21 cellular contexts compared by ENCODE assay signal in the genomic region with DNA sequence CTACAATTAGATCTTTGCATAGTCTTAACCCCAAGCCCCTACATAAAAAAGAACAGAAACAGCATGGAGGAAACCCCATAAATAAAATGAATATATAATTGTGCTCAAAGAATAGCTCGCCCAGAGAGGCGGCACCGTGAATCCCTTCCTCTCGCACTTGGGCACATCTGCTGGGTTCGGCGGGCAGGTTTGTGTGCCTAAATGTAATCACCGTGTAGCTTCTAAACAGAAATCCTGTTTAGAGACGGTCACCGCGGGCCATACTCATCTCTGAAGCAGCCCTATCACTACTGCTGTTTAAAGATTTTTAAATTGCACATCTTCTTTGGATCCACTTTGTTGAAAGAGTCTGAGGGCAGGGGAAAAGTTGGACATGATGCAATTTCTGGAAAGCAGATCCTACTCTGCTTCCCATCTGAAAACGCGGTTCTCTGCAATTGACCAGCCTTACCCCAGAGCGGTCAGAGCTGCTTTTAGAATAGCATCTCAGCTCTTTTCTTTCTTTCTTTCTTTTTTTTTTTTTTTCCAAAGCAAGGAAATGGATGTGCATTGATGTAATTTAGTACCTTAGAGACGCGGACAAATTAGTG. TPM values are rescaled to one million over a fixed set of nuclear protein-coding genes. Genes with fewer than 3 reads are reported as not detected.
DNase-seq lines count a peak whose midpoint lies in the region; ATAC-seq and TF ChIP-seq lines count a peak whose summit lies in the region.
"Had no signal": no experiment of that assay in that cellular context is flagged by ENCODE, and none has a peak within 500 bp of the region (broad histone marks: within the 10 kb centered on the region; RNA-seq: fewer than 3 reads in every experiment).

No MANE protein-coding gene starts in this region.

- H3K9me3 Mint-ChIP-seq in glutamatergic neuron (ENCODE audit: unreplicated experiment): peaks cover 16% of the 10 kb centered on the region
- no peaks in the 10 kb centered on the region for H3K9me3 Mint-ChIP-seq in activated naive CD4-positive, alpha-beta T cell treated with anti-CD3 and anti-CD28 coated beads, Interleukin-2, amount 50 U/mL, for 72 hours

- peaks cover 21% of the 10 kb centered on the region for H3K27me3 Mint-ChIP-seq in glutamatergic neuron (ENCODE audit: unreplicated experiment)

- peak; percentile 14 for DNase-seq in NCI-H82 (lab: John Stamatoyannopoulos, UW)
- no peak for DNase-seq in NCI-H82 treated with DMSO at 0.1 percent for 48 hours (lab: John Stamatoyannopoulos, UW; ENCODE audit: unreplicated experiment)
- DNase-seq in NCI-H69 (lab: John Stamatoyannopoulos, UW): peak; percentile 62
- no peak for DNase-seq in glutamatergic neuron
- DNase-seq in activated naive CD4-positive, alpha-beta T cell treated with anti-CD3 and anti-CD28 coated beads, Interleukin-2, amount 50 U/mL, for 72 hours (ENCODE audit: low spot score in 2 of 2): no peak
- no peak for DNase-seq in DMS53 treated with DMSO at 0.1 percent for 48 hours (lab: John Stamatoyannopoulos, UW; ENCODE audit: unreplicated experiment)
- no peak for DNase-seq in anterior cingulate cortex (lab: John Stamatoyannopoulos, UW)
- DNase-seq: 8988T; ACHN; AML-193; C1 segment of cervical spinal cord; Calu3; CD4-positive, alpha-beta memory T cell; COR-L47; DMS53; DND-41; GM23248; H7; HCEC 1CT had no signal

- no peak for TF ChIP-seq CTCF in glutamatergic neuron (IDR thresholded peaks at IDR 0.05; ENCODE audit: partially characterized antibody, unreplicated experiment)

- peak overlapping the region; percentile 48 for H3K27ac Mint-ChIP-seq in glutamatergic neuron (ENCODE audit: unreplicated experiment)
- H3K27ac Mint-ChIP-seq in activated naive CD4-positive, alpha-beta T cell treated with anti-CD3 and anti-CD28 coated beads, Interleukin-2, amount 50 U/mL, for 72 hours: no peak overlapping the region
- H3K27ac Mint-ChIP-seq: CD4-positive, alpha-beta memory T cell had no signal

- H3K4me3 Mint-ChIP-seq in glutamatergic neuron (ENCODE audit: unreplicated experiment): peak overlapping the region; percentile 27
- H3K4me3 Mint-ChIP-seq: CD4-positive, alpha-beta memory T cell had no signal

- peaks cover 55% of the 10 kb centered on the region for H3K4me1 Mint-ChIP-seq in glutamatergic neuron (ENCODE audit: low read depth, unreplicated experiment)

- H3K36me3 Mint-ChIP-seq in glutamatergic neuron (ENCODE audit: unreplicated experiment): peaks cover 19% of the 10 kb centered on the region
- no peaks in the 10 kb centered on the region for H3K36me3 Mint-ChIP-seq in activated naive CD4-positive, alpha-beta T cell treated with anti-CD3 and anti-CD28 coated beads, Interleukin-2, amount 50 U/mL, for 72 hours
- H3K36me3 Mint-ChIP-seq: CD4-positive, alpha-beta memory T cell had no signal

- ATAC-seq in activated naive CD4-positive, alpha-beta T cell treated with anti-CD3 and anti-CD28 coated beads, Interleukin-2, amount 50 U/mL, for 72 hours: no peak
- ATAC-seq: A549 had no signal

RNA-seq across cellular contexts. Expression of a gene that starts 6.5 kb away (rescaled TPM):
- 65.2 TPM for total RNA-seq in glutamatergic neuron (ENCODE audit: unreplicated experiment)
- not detected for total RNA-seq in activated naive CD4-positive, alpha-beta T cell treated with anti-CD3 and anti-CD28 coated beads, Interleukin-2, amount 50 U/mL, for 72 hours
- total RNA-seq: Calu3; CD4-positive, alpha-beta memory T cell; GM23248; H1; H7 had no signal

Comparison
In these comparisons a context has a peak if more than half of its experiments do, and no peak if none do; other contexts are left out.
1. DNase-seq: peak in NCI-H82 (single experiment) and NCI-H69 (single experiment); none in NCI-H82 treated with DMSO at 0.1 percent for 48 hours (single experiment), glutamatergic neuron (single experiment), activated naive CD4-positive, alpha-beta T cell treated with anti-CD3 and anti-CD28 coated beads, Interleukin-2, amount 50 U/mL, for 72 hours (0 of 2), DMS53 treated with DMSO at 0.1 percent for 48 hours (single experiment) and anterior cingulate cortex (0 of 58).
2. RNA of a gene that starts 6.5 kb away (total RNA-seq): 65.2 TPM in glutamatergic neuron (single experiment); not detected in activated naive CD4-positive, alpha-beta T cell treated with anti-CD3 and anti-CD28 coated beads, Interleukin-2, amount 50 U/mL, for 72 hours; every median in the first group is over 10 times any median in the second.